In the genomic region with DNA sequence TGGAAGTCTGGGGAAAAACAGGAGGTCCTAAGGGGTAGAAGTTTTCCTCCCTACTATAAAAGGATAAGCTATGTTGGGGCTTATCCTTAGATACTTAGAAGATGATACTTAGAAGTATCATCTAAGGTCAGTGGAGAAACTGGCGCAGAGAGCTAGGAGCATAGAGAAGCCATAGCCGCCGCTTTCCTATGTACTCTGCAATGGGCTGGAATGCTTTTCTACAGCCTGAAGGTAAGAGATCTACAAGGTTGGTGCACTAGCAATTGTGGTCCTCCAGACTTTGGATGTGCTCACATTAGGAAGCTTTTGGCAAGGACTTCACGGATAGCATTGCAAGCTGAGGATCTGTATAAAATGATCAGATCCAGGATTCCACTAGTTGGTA, we compare ENCODE assay signal across 1 cellular context.
TF ChIP-seq lines count a peak whose summit lies in the region.

No MANE protein-coding gene starts in this region.

TF ChIP-seq in H1, 55 proteins besides CTCF, POLR2A, EP300 and RAD21:
- TF ChIP-seq HDAC6 (IDR thresholded peaks at IDR 0.05; ENCODE audit: low read depth, low read length) (no peak), RXRA (IDR thresholded peaks at IDR 0.05; ENCODE audit: insufficient read depth, low read depth, low read length) (no peak)
